ENCODE assay signal across 9 cellular contexts in genomic region chr20:8361008-8361652, GRCh38.
DNase-seq lines count a peak whose midpoint lies in the region; ATAC-seq and TF ChIP-seq lines count a peak whose summit lies in the region.
"Had no signal": no experiment of that assay in that cellular context is flagged by ENCODE, and none has a peak within 500 bp of the region (broad histone marks: within the 10 kb centered on the region; RNA-seq: fewer than 3 reads in every experiment).

No MANE protein-coding gene starts in this region.

- H3K27ac Mint-ChIP-seq in activated CD8-positive, alpha-beta memory T cell treated with anti-CD3 and anti-CD28 coated beads, Interleukin-2, amount 10 ng/mL, durations not matched to agents 7 days and 5 days, result no peak overlapping the region

- intact Hi-C loops in heart left ventricle (cut with DNase I), result no loop called here

- H3K4me1 ChIP-seq in heart left ventricle, result peaks cover 0 to 22% (median 3%) of the 10 kb centered on the region in 12 donors

- CTCF ChIA-PET in activated CD8-positive, alpha-beta memory T cell treated with anti-CD3 and anti-CD28 coated beads, Interleukin-2, amount 10 ng/mL, durations not matched to agents 7 days and 5 days (lab: Charles Lee), result no interaction called here

- H3K9me3 ChIP-seq in heart left ventricle, result no peaks in the 10 kb centered on the region

- H3K27me3 ChIP-seq in heart left ventricle, result no peaks in the 10 kb centered on the region

- H3K4me1 Mint-ChIP-seq in activated CD8-positive, alpha-beta memory T cell treated with anti-CD3 and anti-CD28 coated beads, Interleukin-2, amount 10 ng/mL, durations not matched to agents 7 days and 5 days, result no peaks in the 10 kb centered on the region

- H3K4me3 ChIP-seq in heart left ventricle, result no peak overlapping the region

- ATAC-seq in heart left ventricle (peak in 3 of 4 donors; percentile 44 to 81 (median 47)), HG02763 (IDR thresholded peaks at IDR 0.05; ENCODE audit: unreplicated experiment) (no peak)
- no peak for ATAC-seq in activated CD8-positive, alpha-beta memory T cell treated with anti-CD3 and anti-CD28 coated beads, Interleukin-2, amount 10 ng/mL, durations not matched to agents 7 days and 5 days
- ATAC-seq: left colon had no signal

- H3K4me3 Mint-ChIP-seq in activated CD8-positive, alpha-beta memory T cell treated with anti-CD3 and anti-CD28 coated beads, Interleukin-2, amount 10 ng/mL, durations not matched to agents 7 days and 5 days, result no peak overlapping the region

- H3K36me3 ChIP-seq in heart left ventricle, result no peaks in the 10 kb centered on the region

- no peaks in the 10 kb centered on the region for H3K9me3 Mint-ChIP-seq in activated CD8-positive, alpha-beta memory T cell treated with anti-CD3 and anti-CD28 coated beads, Interleukin-2, amount 10 ng/mL, durations not matched to agents 7 days and 5 days (ENCODE audit: low read depth)

- TF ChIP-seq POLR2A in heart left ventricle (IDR thresholded peaks at IDR 0.05), result no peak

- H3K27ac ChIP-seq in heart left ventricle, result no peak overlapping the region

- 55 to 63% (median 61%) methylated on average over 5 of the region's 5 CpGs for WGBS in heart left ventricle, 4 donors

- peak in 7 of 12 donors; percentile 3 to 41 (median 30) for TF ChIP-seq CTCF in heart left ventricle (IDR thresholded peaks at IDR 0.05)

- in situ Hi-C loops in ACHN (cut with HindIII; ENCODE audit: low pct_ligation_motif_present, low pct_unique_long_range_greater_than_20kb, low sequenced_read_pairs), result no loop called here

- DNase-seq in ACHN (peak; percentile 1), GM04504 (ENCODE audit: low read depth) (peak; percentile 21), NCI-H226 (peak; percentile 62), heart left ventricle (no peak), pons (ENCODE audit: low spot score) (no peak)
- DNase-seq in effector CD8-positive, alpha-beta T cell (lab: John Stamatoyannopoulos, UW), result no peak
- DNase-seq in activated CD8-positive, alpha-beta memory T cell treated with anti-CD3 and anti-CD28 coated beads, Interleukin-2, amount 10 ng/mL, durations not matched to agents 7 days and 5 days, result no peak
- DNase-seq: left colon had no signal

- peaks cover 3% of the 10 kb centered on the region for H3K27me3 Mint-ChIP-seq in activated CD8-positive, alpha-beta memory T cell treated with anti-CD3 and anti-CD28 coated beads, Interleukin-2, amount 10 ng/mL, durations not matched to agents 7 days and 5 days

- no peaks in the 10 kb centered on the region for H3K36me3 Mint-ChIP-seq in activated CD8-positive, alpha-beta memory T cell treated with anti-CD3 and anti-CD28 coated beads, Interleukin-2, amount 10 ng/mL, durations not matched to agents 7 days and 5 days

Comparison
In these comparisons a context has a peak if more than half of its experiments do, and no peak if none do; other contexts are left out.
1. DNase-seq: peak in ACHN (single experiment), GM04504 (single experiment) and NCI-H226 (single experiment); none in heart left ventricle (0 of 5), effector CD8-positive, alpha-beta T cell (single experiment), activated CD8-positive, alpha-beta memory T cell treated with anti-CD3 and anti-CD28 coated beads, Interleukin-2, amount 10 ng/mL, durations not matched to agents 7 days and 5 days (single experiment) and pons (single experiment).
2. ATAC-seq: peak in heart left ventricle (3 of 4); none in activated CD8-positive, alpha-beta memory T cell treated with anti-CD3 and anti-CD28 coated beads, Interleukin-2, amount 10 ng/mL, durations not matched to agents 7 days and 5 days (single experiment) and HG02763 (single experiment).